24 cellular contexts compared by ENCODE assay signal in genomic region chr12:132436791-132437251, GRCh38. TPM values are rescaled to one million over a fixed set of nuclear protein-coding genes. Genes with fewer than 3 reads are reported as not detected.
DNase-seq lines count a peak whose midpoint lies in the region; ATAC-seq, FAIRE-seq and TF ChIP-seq lines count a peak whose summit lies in the region.
"Had no signal": no experiment of that assay in that cellular context is flagged by ENCODE, and none has a peak within 500 bp of the region (broad histone marks: within the 10 kb centered on the region; RNA-seq: fewer than 3 reads in every experiment).

No MANE protein-coding gene starts in this region.

- ATAC-seq in pancreas (peak; percentile 5 to 24 (median 15)), HG02642 (IDR thresholded peaks at IDR 0.05; ENCODE audit: poor library complexity, unreplicated experiment) (no peak)
- ATAC-seq: HCT116, Right ventricle myocardium inferior had no signal

- H3K4me1 ChIP-seq in HUES48 (ENCODE audit: control insufficient read depth, insufficient read depth, low read length) = peaks cover 12% of the 10 kb centered on the region; the same call in 1 of the 2 replicates
- H3K4me1 ChIP-seq in endodermal cell (ENCODE audit: control insufficient read depth, insufficient read depth, low read length) = no peaks in the 10 kb centered on the region
- peaks cover 0 to 11% (median 8%) of the 10 kb centered on the region in 3 donors for H3K4me1 ChIP-seq in pancreas
- H3K4me1 ChIP-seq: parathyroid adenoma had no signal

- no peak for FAIRE-seq in pancreas (lab: Jason Lieb, UNC)

- peaks cover 53% of the 10 kb centered on the region for H3K4me1 Mint-ChIP-seq in activated naive CD4-positive, alpha-beta T cell treated with anti-CD3 and anti-CD28 coated beads, Interleukin-2, amount 10 ng/mL, durations not matched to agents 7 days and 5 days
- peaks cover 16% of the 10 kb centered on the region for H3K4me1 Mint-ChIP-seq in endodermal cell

- no peak for TF ChIP-seq CTCF in endodermal cell (conservative IDR thresholded peaks at IDR 0.05)
- no peak for TF ChIP-seq CTCF in pancreas (IDR thresholded peaks at IDR 0.05)
- no peak for TF ChIP-seq CTCF in RWPE1 (conservative IDR thresholded peaks at IDR 0.05; ENCODE audit: low read depth)

- H3K27me3 ChIP-seq in HUES48 (ENCODE audit: control insufficient read depth, insufficient read depth, low read length) (peaks cover 56% of the 10 kb centered on the region), endodermal cell (ENCODE audit: control insufficient read depth, insufficient read depth, low read length, poor library complexity, severe bottlenecking) (no peaks in the 10 kb centered on the region), pancreas (no peaks in the 10 kb centered on the region)
- H3K27me3 ChIP-seq: right atrium auricular region had no signal

- intact Hi-C loops in pancreas (cut with DNase I) = no loop called here

- no peak overlapping the region for H3K4me3 Mint-ChIP-seq in activated naive CD4-positive, alpha-beta T cell treated with anti-CD3 and anti-CD28 coated beads, Interleukin-2, amount 10 ng/mL, durations not matched to agents 7 days and 5 days
- H3K4me3 Mint-ChIP-seq in endodermal cell = peak overlapping the region; percentile 40
- H3K4me3 Mint-ChIP-seq: activated naive CD8-positive, alpha-beta T cell treated with anti-CD3 and anti-CD28 coated beads, Interleukin-2, amount 50 U/mL, for 24 hours; brain; nephron had no signal

- H3K36me3 ChIP-seq in HUES48 (ENCODE audit: control insufficient read depth, insufficient read depth, low read length) (no peaks in the 10 kb centered on the region), endodermal cell (ENCODE audit: control insufficient read depth, insufficient read depth, low read length) (no peaks in the 10 kb centered on the region), pancreas (no peaks in the 10 kb centered on the region)
- H3K36me3 ChIP-seq: heart right ventricle, right atrium auricular region, thoracic aorta had no signal

- CTCF ChIA-PET in activated naive CD4-positive, alpha-beta T cell treated with anti-CD3 and anti-CD28 coated beads, Interleukin-2, amount 10 ng/mL, durations not matched to agents 7 days and 5 days (lab: Charles Lee) = no interaction called here
- CTCF ChIA-PET in RWPE1 (lab: Yijun Ruan, JAX) = no interaction called here

- no peaks in the 10 kb centered on the region for H3K9me3 Mint-ChIP-seq in activated naive CD4-positive, alpha-beta T cell treated with anti-CD3 and anti-CD28 coated beads, Interleukin-2, amount 10 ng/mL, durations not matched to agents 7 days and 5 days
- H3K9me3 Mint-ChIP-seq in endodermal cell = peaks cover 11% of the 10 kb centered on the region
- H3K9me3 Mint-ChIP-seq: activated naive CD8-positive, alpha-beta T cell treated with anti-CD3 and anti-CD28 coated beads, Interleukin-2, amount 50 U/mL, for 24 hours had no signal

- no peaks in the 10 kb centered on the region for H3K36me3 Mint-ChIP-seq in activated naive CD4-positive, alpha-beta T cell treated with anti-CD3 and anti-CD28 coated beads, Interleukin-2, amount 10 ng/mL, durations not matched to agents 7 days and 5 days
- peaks cover 7% of the 10 kb centered on the region for H3K36me3 Mint-ChIP-seq in endodermal cell (ENCODE audit: low read depth)
- H3K36me3 Mint-ChIP-seq: brain had no signal

- peaks cover 32% of the 10 kb centered on the region for H3K27me3 Mint-ChIP-seq in activated naive CD4-positive, alpha-beta T cell treated with anti-CD3 and anti-CD28 coated beads, Interleukin-2, amount 10 ng/mL, durations not matched to agents 7 days and 5 days
- H3K27me3 Mint-ChIP-seq in endodermal cell (ENCODE audit: insufficient read depth) = peaks cover 61% of the 10 kb centered on the region
- H3K27me3 Mint-ChIP-seq: activated naive CD8-positive, alpha-beta T cell treated with anti-CD3 and anti-CD28 coated beads, Interleukin-2, amount 50 U/mL, for 24 hours had no signal

- peak overlapping the region; percentile 42 for H3K27ac Mint-ChIP-seq in activated naive CD4-positive, alpha-beta T cell treated with anti-CD3 and anti-CD28 coated beads, Interleukin-2, amount 10 ng/mL, durations not matched to agents 7 days and 5 days
- H3K27ac Mint-ChIP-seq in endodermal cell = no peak overlapping the region
- H3K27ac Mint-ChIP-seq: activated naive CD8-positive, alpha-beta T cell treated with anti-CD3 and anti-CD28 coated beads, Interleukin-2, amount 50 U/mL, for 24 hours; nephron had no signal

- H3K27ac ChIP-seq in HUES48 (ENCODE audit: low read depth, low read length) (peak overlapping the region; percentile 68), endodermal cell (ENCODE audit: low read depth, low read length) (no peak overlapping the region), pancreas (peak overlapping the region in 3 of 4 donors; percentile 19 to 64 (median 28)), RWPE1 (no peak overlapping the region)
- H3K27ac ChIP-seq: C4-2B, heart right ventricle, parathyroid adenoma, right atrium auricular region, thoracic aorta had no signal

- H3K9ac ChIP-seq in HUES48 (ENCODE audit: low read depth, low read length) (no peak overlapping the region), endodermal cell (ENCODE audit: extremely low read depth, low read length, poor library complexity, severe bottlenecking) (no peak overlapping the region)
- H3K9ac ChIP-seq: parathyroid adenoma had no signal

- POLR2A ChIA-PET in RWPE1 (lab: Yijun Ruan, JAX; ENCODE audit: low non-redundant PET) = no interaction called here

- 0 out of 2 replicates have a peak, but pooled peaks cover 8% of the 10 kb centered on the region for H3K9me3 ChIP-seq in HUES48 (ENCODE audit: control insufficient read depth, insufficient read depth, low read length)
- no peaks in the 10 kb centered on the region for H3K9me3 ChIP-seq in endodermal cell (ENCODE audit: control insufficient read depth, low read length)
- H3K9me3 ChIP-seq in pancreas = no peaks in the 10 kb centered on the region
- H3K9me3 ChIP-seq: heart right ventricle, right atrium auricular region, thoracic aorta had no signal

- H3K4me3 ChIP-seq in HUES48 (ENCODE audit: low read depth, low read length) = peak overlapping the region; percentile 61
- no peak overlapping the region for H3K4me3 ChIP-seq in endodermal cell (ENCODE audit: low read length)
- peak overlapping the region in 2 of 4 donors; percentile 21 to 31 for H3K4me3 ChIP-seq in pancreas
- H3K4me3 ChIP-seq: heart right ventricle, right atrium auricular region, thoracic aorta had no signal

- WGBS in endodermal cell (ENCODE audit: insufficient coverage in 1 of 2, insufficient read length in 1 of 2), 2 experiments = 72 to 80% methylated on average over 9 to 17 of the region's 17 CpGs
- WGBS in pancreas, 2 donors = 45 to 53% methylated on average over 16 to 17 of the region's 17 CpGs

- DNase-seq in activated naive CD4-positive, alpha-beta T cell treated with anti-CD3 and anti-CD28 coated beads, Interleukin-2, amount 10 ng/mL, durations not matched to agents 7 days and 5 days = no peak
- DNase-seq in activated naive CD4-positive, alpha-beta T cell treated with Interleukin-2 at 50 U/mL for 16 hours = no peak
- DNase-seq in endodermal cell (no peak), pancreas (peak in 2 of 6 donors; percentile 26 to 60), dedifferentiated amniotic fluid mesenchymal stem cell (ENCODE audit: extremely low spot score) (no peak), RWPE1 (ENCODE audit: low spot score) (no peak)
- DNase-seq: activated naive CD8-positive, alpha-beta T cell treated with anti-CD3 and anti-CD28 coated beads, Interleukin-2, amount 50 U/mL, for 24 hours; foreskin fibroblast; heart right ventricle; left ventricle myocardium superior; midbrain; NCI-H1436; stimulated activated CD4-positive, alpha-beta T cell treated with anti-CD3 and anti-CD28 coated beads, Interleukin-4, amount 100 ng/mL, for 1 hour; stimulated activated naive CD4-positive, alpha-beta T cell treated with Interleukin-2 at 50 U/mL for 16 hours had no signal

RNA-seq across cellular contexts. Expression of gene FBRSL1, which starts 53.1 kb away (rescaled TPM):
- total RNA-seq in endodermal cell (10 to 100 TPM; 74.9 to 92.3 TPM), pancreas (10 to 100 TPM; 31.1 to 55.8 (median 43.1) TPM)
- polyA plus RNA-seq in endodermal cell (2013, experiment 1 of 2) = 72.6 TPM
- polyA plus RNA-seq in endodermal cell (2013, experiment 2 of 2) = 64.1 TPM
- 10 to 100 TPM; 45.1 to 62.5 TPM for polyA plus RNA-seq in pancreas

Comparison
In these comparisons a context has a peak if more than half of its experiments do, and no peak if none do; other contexts are left out.
1. H3K27ac ChIP-seq: peak in HUES48 (single experiment) and pancreas (3 of 4); none in endodermal cell (single experiment) and RWPE1 (single experiment).